In genomic region chr22:38760477-38761201, GRCh38 we compare ENCODE assay signal across 10 cellular contexts. TPM values are rescaled to one million over a fixed set of nuclear protein-coding genes. Genes with fewer than 3 reads are reported as not detected.
DNase-seq lines count a peak whose midpoint lies in the region; ATAC-seq and TF ChIP-seq lines count a peak whose summit lies in the region.
"Had no signal": no experiment of that assay in that cellular context is flagged by ENCODE, and none has a peak within 500 bp of the region (broad histone marks: within the 10 kb centered on the region; RNA-seq: fewer than 3 reads in every experiment).

No MANE protein-coding gene starts in this region.

- no peak overlapping the region for H3K4ac ChIP-seq in mesenchymal stem cell (ENCODE audit: low read depth in 1 of 2, low read length in 2 of 2)

- H3K18ac ChIP-seq in mesenchymal stem cell (ENCODE audit: low read depth in 1 of 2, low read length in 2 of 2), result no peak overlapping the region

- TF ChIP-seq CTCF in right atrium auricular region (IDR thresholded peaks at IDR 0.05), result no peak

- no peaks in the 10 kb centered on the region for H3K27me3 ChIP-seq in MG63
- H3K27me3 ChIP-seq in SJSA1 (replicated peaks), result no peaks in the 10 kb centered on the region
- no peaks in the 10 kb centered on the region for H3K27me3 ChIP-seq in mesenchymal stem cell (ENCODE audit: control insufficient read depth in 1 of 2, insufficient read depth in 1 of 2, low read length in 2 of 2)
- no peaks in the 10 kb centered on the region for H3K27me3 ChIP-seq in right atrium auricular region

- WGBS in mesenchymal stem cell, result 70% methylated on average over 8 of the region's 12 CpGs

- H2BK120ac ChIP-seq in mesenchymal stem cell (ENCODE audit: low read depth, low read length), result no peak overlapping the region

- no peaks in the 10 kb centered on the region for H3K79me1 ChIP-seq in mesenchymal stem cell (replicated peaks; ENCODE audit: low read length, poor library complexity, severe bottlenecking)

- no peak overlapping the region for H2BK12ac ChIP-seq in mesenchymal stem cell (ENCODE audit: low read length in 2 of 2)

- no peak overlapping the region for H2BK5ac ChIP-seq in mesenchymal stem cell (ENCODE audit: low read depth, low read length, poor library complexity, severe bottlenecking)

- H3K36me3 ChIP-seq in MG63 (no peaks in the 10 kb centered on the region), SJSA1 (peaks cover 3% of the 10 kb centered on the region; the same call in 1 of the 2 replicates), mesenchymal stem cell (ENCODE audit: control insufficient read depth in 1 of 2, insufficient read depth in 2 of 2, low read depth in 1 of 2, low read length in 2 of 2) (no peaks in the 10 kb centered on the region), right atrium auricular region (no peaks in the 10 kb centered on the region)

- no peak overlapping the region for H3K9ac ChIP-seq in mesenchymal stem cell (ENCODE audit: low read length)
- H3K9ac ChIP-seq: parathyroid adenoma had no signal

- no peak overlapping the region for H3K4me2 ChIP-seq in mesenchymal stem cell (ENCODE audit: low read length, poor library complexity, severe bottlenecking)

- H4K91ac ChIP-seq in mesenchymal stem cell (ENCODE audit: low read length), result peak overlapping the region; percentile 31

- ATAC-seq in GM18498 (IDR thresholded peaks at IDR 0.05; ENCODE audit: unreplicated experiment), result no peak

- H2AK5ac ChIP-seq in mesenchymal stem cell (ENCODE audit: low read length, severe bottlenecking), result no peak overlapping the region

- DNase-seq in D341Med (ENCODE audit: low spot score) (peak; percentile 73), MG63 (peak; percentile 35), SJSA1 (ENCODE audit: low read depth in 1 of 2, low spot score in 2 of 2) (peak; percentile 17 to 62), mesenchymal stem cell (peak; percentile 47), right atrium auricular region (ENCODE audit: low spot score) (no peak), dermis blood vessel endothelial cell (no peak)
- no peak for DNase-seq in stimulated activated CD4-positive, alpha-beta T cell treated with anti-CD3 and anti-CD28 coated beads, Interleukin-4, amount 100 ng/mL, for 4 hours
- DNase-seq: activated naive CD4-positive, alpha-beta T cell treated with anti-CD3 and anti-CD28 coated beads for 36 hours had no signal

- peak overlapping the region in 1 of 2 experiments; percentile 49 for H3K14ac ChIP-seq in mesenchymal stem cell (ENCODE audit: low read length in 2 of 2)

- H3K27ac ChIP-seq in SJSA1, result no peak overlapping the region
- H3K27ac ChIP-seq in mesenchymal stem cell (ENCODE audit: low read length, poor library complexity, severe bottlenecking), result no peak overlapping the region
- no peak overlapping the region for H3K27ac ChIP-seq in right atrium auricular region
- H3K27ac ChIP-seq: parathyroid adenoma had no signal

- H2AFZ ChIP-seq in mesenchymal stem cell (ENCODE audit: low read depth, low read length), result no peak overlapping the region
- H2AFZ ChIP-seq: parathyroid adenoma had no signal

- H3K4me1 ChIP-seq in SJSA1 (replicated peaks) (peaks cover 39% of the 10 kb centered on the region), mesenchymal stem cell (ENCODE audit: control insufficient read depth, insufficient read depth, low read depth, low read length) (peaks cover 26% of the 10 kb centered on the region), right atrium auricular region (peaks cover 0 to 15% of the 10 kb centered on the region in 2 donors)
- H3K4me1 ChIP-seq: parathyroid adenoma had no signal

- H3K9me3 ChIP-seq in MG63, result no peaks in the 10 kb centered on the region
- peaks cover under 1% of the 10 kb centered on the region; the same call in 1 of the 2 replicates for H3K9me3 ChIP-seq in SJSA1 (replicated peaks)
- no peaks in the 10 kb centered on the region for H3K9me3 ChIP-seq in mesenchymal stem cell (ENCODE audit: control insufficient read depth, low read length)
- no peaks in the 10 kb centered on the region for H3K9me3 ChIP-seq in right atrium auricular region

- H4K8ac ChIP-seq in mesenchymal stem cell (ENCODE audit: low read length), result no peak overlapping the region

- no peak overlapping the region for H3K4me3 ChIP-seq in MG63
- no peak overlapping the region for H3K4me3 ChIP-seq in SJSA1
- no peak overlapping the region for H3K4me3 ChIP-seq in mesenchymal stem cell (ENCODE audit: insufficient read depth in 1 of 2, low read depth in 1 of 2, low read length in 2 of 2)
- no peak overlapping the region for H3K4me3 ChIP-seq in right atrium auricular region

- H2BK15ac ChIP-seq in mesenchymal stem cell (ENCODE audit: low read depth, poor library complexity, severe bottlenecking), result no peak overlapping the region

- H3K23ac ChIP-seq in mesenchymal stem cell (ENCODE audit: low read length in 2 of 2), result no peak overlapping the region

RNA-seq across cellular contexts. Expression of gene SUN2, which starts 4.8 kb away (rescaled TPM):
- total RNA-seq in MG63 (2014; rRNA removed; shearing (Covaris generic); ENCODE audit: low replicate concordance), result 126 and 182 TPM in 2 replicates
- 201 and 238 TPM in 2 replicates for total RNA-seq in SJSA1 (2014; rRNA removed; shearing (Covaris generic))
- polyA plus RNA-seq in mesenchymal stem cell (2013, experiment 1 of 2), result 22.3 TPM
- polyA plus RNA-seq in mesenchymal stem cell (2013, experiment 2 of 2), result 21.7 TPM
- total RNA-seq in right atrium auricular region, result 100 to 1,000 TPM; 155 to 252 TPM
- total RNA-seq in dermis blood vessel endothelial cell, result 186 and 260 TPM in 2 replicates

RNA-seq across cellular contexts. Expression of gene DNAL4, which starts 33.3 kb away (rescaled TPM):
- total RNA-seq in MG63 (2014; rRNA removed; shearing (Covaris generic); ENCODE audit: low replicate concordance), result 11.3 and 18.8 TPM in 2 replicates
- total RNA-seq in SJSA1 (2014; rRNA removed; shearing (Covaris generic)), result 19.9 and 33.9 TPM in 2 replicates
- 11.2 TPM for polyA plus RNA-seq in mesenchymal stem cell (2013, experiment 1 of 2)
- 11.2 TPM for polyA plus RNA-seq in mesenchymal stem cell (2013, experiment 2 of 2)
- total RNA-seq in right atrium auricular region (10 to 100 TPM; 12.3 TPM), dermis blood vessel endothelial cell (15.3 and 16.3 TPM in 2 replicates)

RNA-seq across cellular contexts. Expression of gene GTPBP1, which starts 54.9 kb away (rescaled TPM):
- total RNA-seq in MG63 (2014; rRNA removed; shearing (Covaris generic); ENCODE audit: low replicate concordance), result 19.4 and 22.0 TPM in 2 replicates
- total RNA-seq in SJSA1 (2014; rRNA removed; shearing (Covaris generic)), result 24.8 and 28.9 TPM in 2 replicates
- 14.9 TPM for polyA plus RNA-seq in mesenchymal stem cell (2013, experiment 1 of 2)
- 13.6 TPM for polyA plus RNA-seq in mesenchymal stem cell (2013, experiment 2 of 2)
- total RNA-seq in right atrium auricular region (10 to 100 TPM; 23.2 to 32.2 TPM), dermis blood vessel endothelial cell (35.1 and 46.7 TPM in 2 replicates)

RNA-seq across cellular contexts. Expression of gene JOSD1, which starts 59.9 kb away (rescaled TPM):
- 47.5 and 113 TPM in 2 replicates for total RNA-seq in MG63 (2014; rRNA removed; shearing (Covaris generic); ENCODE audit: low replicate concordance)
- total RNA-seq in SJSA1 (2014; rRNA removed; shearing (Covaris generic)), result 53.5 and 67.0 TPM in 2 replicates
- 34.6 TPM for polyA plus RNA-seq in mesenchymal stem cell (2013, experiment 1 of 2)
- polyA plus RNA-seq in mesenchymal stem cell (2013, experiment 2 of 2), result 31.7 TPM
- 10 to 100 TPM; 20.0 to 37.3 TPM for total RNA-seq in right atrium auricular region
- total RNA-seq in dermis blood vessel endothelial cell, result 98.4 and 117 TPM in 2 replicates

Comparison
In these comparisons a context has a peak if more than half of its experiments do, and no peak if none do; other contexts are left out.
1. DNase-seq: peak in D341Med (single experiment), MG63 (single experiment), SJSA1 (2 of 2) and mesenchymal stem cell (single experiment); none in stimulated activated CD4-positive, alpha-beta T cell treated with anti-CD3 and anti-CD28 coated beads, Interleukin-4, amount 100 ng/mL, for 4 hours (0 of 2), right atrium auricular region (single experiment) and dermis blood vessel endothelial cell (single experiment).